In the genomic region with DNA sequence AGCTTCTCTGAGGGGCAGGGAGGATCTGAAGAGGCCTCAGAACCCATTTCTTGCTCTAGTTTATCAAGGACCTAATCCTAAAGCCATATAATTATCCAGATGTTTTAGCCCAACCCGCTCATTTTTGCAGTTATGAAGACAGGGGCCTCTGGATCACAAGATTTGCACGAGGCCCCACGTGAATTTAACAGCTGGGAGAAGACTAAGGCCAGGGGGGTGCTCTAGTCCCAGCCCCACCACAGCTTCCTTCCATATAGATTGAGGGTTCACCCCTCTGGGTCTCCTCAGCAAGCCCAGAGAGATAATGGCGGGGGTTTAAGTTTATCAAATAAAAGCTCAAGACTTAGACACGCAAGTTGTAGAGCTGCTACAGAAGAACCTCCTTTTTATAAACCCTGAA, we compare ENCODE assay signal across 15 cellular contexts. TPM values are rescaled to one million over a fixed set of nuclear protein-coding genes. Genes with fewer than 3 reads are reported as not detected.
DNase-seq lines count a peak whose midpoint lies in the region; ATAC-seq and TF ChIP-seq lines count a peak whose summit lies in the region.
"Had no signal": no experiment of that assay in that cellular context is flagged by ENCODE, and none has a peak within 500 bp of the region (broad histone marks: within the 10 kb centered on the region; RNA-seq: fewer than 3 reads in every experiment).

No MANE protein-coding gene starts in this region.

- no peaks in the 10 kb centered on the region for H3F3A ChIP-seq in OCI-LY1 (ENCODE audit: insufficient read depth, low read length)

- H3K27me3 ChIP-seq in OCI-LY1 (ENCODE audit: insufficient read depth, low read length) (no peaks in the 10 kb centered on the region), colonic mucosa (no peaks in the 10 kb centered on the region), muscle layer of colon (ENCODE audit: control insufficient read depth in 1 of 2, insufficient read depth in 2 of 2, low read length in 2 of 2) (no peaks in the 10 kb centered on the region), subcutaneous abdominal adipose tissue (ENCODE audit: control insufficient read depth in 5 of 5, insufficient read depth in 4 of 5, low read length in 5 of 5) (no peaks in the 10 kb centered on the region)

- H3K9ac ChIP-seq in OCI-LY1 (ENCODE audit: low read length) (no peak overlapping the region), colonic mucosa (ENCODE audit: low read depth in 2 of 2, low read length in 2 of 2) (no peak overlapping the region), muscle layer of colon (ENCODE audit: low read length) (peak overlapping the region; percentile 27), subcutaneous abdominal adipose tissue (ENCODE audit: low read length in 5 of 5) (peak overlapping the region in 3 of 5 donors; percentile 40 to 83 (median 60))

- intact Hi-C loops in colonic mucosa (cut with DNase I), result no loop called here

- no peaks in the 10 kb centered on the region for H3K9me2 ChIP-seq in OCI-LY1 (ENCODE audit: low read depth, low read length)

- DNase-seq in colonic mucosa (no peak), C1 segment of cervical spinal cord (lab: John Stamatoyannopoulos, UW) (no peak)
- DNase-seq in stimulated activated CD4-positive, alpha-beta T cell treated with anti-CD3 and anti-CD28 coated beads, Interleukin-4, amount 100 ng/mL, for 1 hour, result no peak
- DNase-seq in activated CD4-positive, CD25-positive, alpha-beta regulatory T cell (lab: John Stamatoyannopoulos, UW), result no peak
- DNase-seq: CD4-positive, alpha-beta memory T cell; Karpas-422; naive thymus-derived CD8-positive, alpha-beta T cell; stimulated activated CD4-positive, alpha-beta T cell treated with anti-CD3 and anti-CD28 coated beads, Interleukin-4, amount 100 ng/mL, for 24 hours had no signal

- no peak for ATAC-seq in HG03378 (IDR thresholded peaks at IDR 0.05; ENCODE audit: unreplicated experiment)
- ATAC-seq: naive thymus-derived CD8-positive, alpha-beta T cell had no signal

- no peak overlapping the region for H3K4me2 ChIP-seq in OCI-LY1 (ENCODE audit: low read length)

- H3K36me3 ChIP-seq in OCI-LY1 (ENCODE audit: insufficient read depth, low read length) (no peaks in the 10 kb centered on the region; the same call in 1 of the 2 replicates), colonic mucosa (no peaks in the 10 kb centered on the region), muscle layer of colon (ENCODE audit: insufficient read depth, low read length) (no peaks in the 10 kb centered on the region), subcutaneous abdominal adipose tissue (ENCODE audit: control insufficient read depth in 5 of 5, insufficient read depth in 5 of 5, low read length in 5 of 5) (no peaks in the 10 kb centered on the region)

- peaks cover 58% of the 10 kb centered on the region for H3K4me1 ChIP-seq in OCI-LY1 (ENCODE audit: insufficient read depth, low read length, severe bottlenecking)
- H3K4me1 ChIP-seq in colonic mucosa, result no peaks in the 10 kb centered on the region
- H3K4me1 ChIP-seq in muscle layer of colon (ENCODE audit: insufficient read depth, low read length), result peaks cover 60% of the 10 kb centered on the region
- H3K4me1 ChIP-seq in subcutaneous abdominal adipose tissue (ENCODE audit: control insufficient read depth in 5 of 5, insufficient read depth in 5 of 5, low read length in 5 of 5), result peaks cover 13 to 66% (median 53%) of the 10 kb centered on the region in 5 donors

- peak overlapping the region; percentile 47 for H3K27ac ChIP-seq in OCI-LY1 (ENCODE audit: low read depth, low read length, poor library complexity, severe bottlenecking)
- peak overlapping the region; percentile 57 for H3K27ac ChIP-seq in colonic mucosa
- peak overlapping the region; percentile 37 for H3K27ac ChIP-seq in muscle layer of colon (ENCODE audit: low read depth, low read length)
- peak overlapping the region; percentile 93 for H3K27ac ChIP-seq in subcutaneous abdominal adipose tissue (ENCODE audit: low read depth, low read length)

- H3K79me2 ChIP-seq in OCI-LY1 (ENCODE audit: insufficient read depth, low read length), result no peaks in the 10 kb centered on the region

- TF ChIP-seq CTCF in OCI-LY1 (IDR thresholded peaks at IDR 0.05; ENCODE audit: low read length) (no peak), colonic mucosa (IDR thresholded peaks at IDR 0.05) (no peak)

- H3K9me3 ChIP-seq in OCI-LY1 (ENCODE audit: low read length) (peaks cover 14% of the 10 kb centered on the region), colonic mucosa (no peaks in the 10 kb centered on the region), muscle layer of colon (ENCODE audit: low read length) (peaks cover 5% of the 10 kb centered on the region), subcutaneous abdominal adipose tissue (ENCODE audit: control insufficient read depth in 5 of 5, low read length in 5 of 5) (peaks cover 0 to 9% (median 6%) of the 10 kb centered on the region in 5 donors)

- H3K4me3 ChIP-seq in OCI-LY1 (ENCODE audit: low read depth, low read length, poor library complexity, severe bottlenecking), result no peak overlapping the region
- H3K4me3 ChIP-seq in colonic mucosa, result no peak overlapping the region
- peak overlapping the region in 1 of 2 donors; percentile 11 for H3K4me3 ChIP-seq in muscle layer of colon (ENCODE audit: low read depth in 1 of 2, low read length in 2 of 2)
- no peak overlapping the region for H3K4me3 ChIP-seq in subcutaneous abdominal adipose tissue (ENCODE audit: low read depth in 1 of 5, low read length in 5 of 5)

- no peaks in the 10 kb centered on the region for H4K20me1 ChIP-seq in OCI-LY1 (ENCODE audit: insufficient read depth, low read length)

- peak overlapping the region; percentile 4 for H2AFZ ChIP-seq in OCI-LY1 (ENCODE audit: low read length)

RNA-seq across cellular contexts. Expression of a gene that starts 7.5 kb away (rescaled TPM):
- 10 to 100 TPM in 1 of 2 donors, not detected in 1; 35.4 TPM for total RNA-seq in colonic mucosa
- total RNA-seq: activated T-helper 1 cell treated with anti-CD3 and anti-CD28 coated beads, Interleukin-12 subunit alpha, Interleukin-12 subunit beta, Interleukin-2, Interleukin-4 antibody, amounts not matched to agents 30 ng/mL and 10 ng/mL and 1 ng/mL, durations not matched to agents 14 hours and 24 hours and 36 hours; CD4-positive, alpha-beta memory T cell; glomerular endothelial cell; naive thymus-derived CD8-positive, alpha-beta T cell had no signal

RNA-seq across cellular contexts. Expression of a gene that starts 28.2 kb away (rescaled TPM):
- not detected for total RNA-seq in colonic mucosa
- total RNA-seq: CD4-positive, alpha-beta memory T cell; glomerular endothelial cell; subcutaneous adipose tissue had no signal

Comparison
In these comparisons a context has a peak if more than half of its experiments do, and no peak if none do; other contexts are left out.
1. H3K27ac ChIP-seq: peak in every context shown above with its lines; median percentile 93 in subcutaneous abdominal adipose tissue; 57 in colonic mucosa; 47 in OCI-LY1; 37 in muscle layer of colon.
2. H3K9ac ChIP-seq: peak in muscle layer of colon (single experiment) and subcutaneous abdominal adipose tissue (3 of 5); none in OCI-LY1 (single experiment) and colonic mucosa (0 of 2).